In the genomic region with DNA sequence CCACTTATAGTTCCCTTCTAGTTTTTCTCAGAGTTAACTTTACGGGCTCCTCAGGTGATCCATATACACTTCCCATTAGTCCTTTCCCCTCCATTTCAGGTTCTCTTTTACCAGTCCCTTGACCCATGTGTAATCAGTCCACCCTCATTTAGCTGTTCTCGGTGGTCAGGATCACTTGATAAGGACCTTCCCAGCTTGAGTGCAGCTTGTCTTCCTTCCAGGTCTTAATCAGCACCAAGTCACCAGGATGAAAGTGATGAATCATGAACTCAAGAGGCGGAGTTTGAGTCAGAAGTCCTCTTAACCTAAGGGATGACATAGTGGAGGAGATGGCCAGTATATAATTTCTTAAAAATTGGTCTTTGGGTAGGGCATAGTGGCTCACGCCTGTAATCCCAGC, we compare ENCODE assay signal across 28 cellular contexts.
DNase-seq lines count a peak whose midpoint lies in the region; ATAC-seq and TF ChIP-seq lines count a peak whose summit lies in the region.
"Had no signal": no experiment of that assay in that cellular context is flagged by ENCODE, and none has a peak within 500 bp of the region (broad histone marks: within the 10 kb centered on the region; RNA-seq: fewer than 3 reads in every experiment).

No MANE protein-coding gene starts in this region.

- H3K4me3 ChIP-seq in mammary epithelial cell (replicated peaks in 1 of 3; ENCODE audit: insufficient read depth in 1 of 3, low read depth in 2 of 3, low read length in 3 of 3) (no peak overlapping the region), choroid plexus epithelial cell (ENCODE audit: low read depth, low read length) (no peak overlapping the region), GM23248 (no peak overlapping the region)
- H3K4me3 ChIP-seq: Peyer's patch had no signal

- H3K4me3 Mint-ChIP-seq in MCF 10A (ENCODE audit: unreplicated experiment) (no peak overlapping the region), CD14-positive monocyte (no peak overlapping the region)

- intact Hi-C loops in MCF 10A (cut with micrococcal nuclease): no loop called here
- intact Hi-C loops in mammary epithelial cell (cut with micrococcal nuclease): no loop called here
- intact Hi-C loops in CD14-positive monocyte (cut with micrococcal nuclease): no loop called here

- no peaks in the 10 kb centered on the region for H3K36me3 ChIP-seq in mammary epithelial cell (ENCODE audit: insufficient read depth, low read length)
- no peaks in the 10 kb centered on the region for H3K36me3 ChIP-seq in GM23248 (ENCODE audit: low read depth)
- H3K36me3 ChIP-seq: BE2C, Peyer's patch had no signal

- no peaks in the 10 kb centered on the region for H3K9me2 ChIP-seq in GM23248 (ENCODE audit: insufficient read depth)
- H3K9me2 ChIP-seq: SK-N-SH had no signal

- CTCF ChIA-PET in MCF 10A (lab: Yijun Ruan, JAX): interaction anchor here (0.5 kb wide), 1 partner anchor 12 kb away, joined by 3 read pairs; no protein-coding TSS in a partner anchor
- CTCF ChIA-PET in mammary epithelial cell (lab: Charles Lee; ENCODE audit: low non-redundant PET): no interaction called here

- H3K27ac ChIP-seq in mammary epithelial cell (ENCODE audit: insufficient read depth, low read depth, low read length): no peak overlapping the region
- H3K27ac ChIP-seq in GM23248: no peak overlapping the region
- H3K27ac ChIP-seq: 22Rv1, HL-60, Peyer's patch had no signal

- no peaks in the 10 kb centered on the region for H3K27me3 ChIP-seq in mammary epithelial cell (ENCODE audit: insufficient read depth, low read length)
- H3K27me3 ChIP-seq in GM23248 (replicated peaks; ENCODE audit: insufficient read depth): no peaks in the 10 kb centered on the region
- H3K27me3 ChIP-seq: BE2C, Peyer's patch had no signal

- H3K27ac Mint-ChIP-seq in MCF 10A (ENCODE audit: low read depth, unreplicated experiment): no peak overlapping the region
- H3K27ac Mint-ChIP-seq in CD14-positive monocyte: peak overlapping the region in 1 of 7 donors; percentile 38

- DNase-seq in MCF 10A (ENCODE audit: unreplicated experiment): peak; percentile 16
- no peak for DNase-seq in mammary epithelial cell
- DNase-seq in RPMI7951 (ENCODE audit: low read depth): peak; percentile 3
- peak; percentile 21 for DNase-seq in choroid plexus epithelial cell (ENCODE audit: low read depth)
- DNase-seq in germinal center (ENCODE audit: low spot score): no peak
- DNase-seq in CD14-positive monocyte (ENCODE audit: low spot score): no peak
- no peak for DNase-seq in GM23248
- DNase-seq: ACHN; BE2C; DMS153; DND-41; Kasumi-1; MM.1S; NCI-H1417; NCI-H1694; NCI-H2029 treated with DMSO at 0.1 percent for 48 hours; NCI-H446 treated with DMSO at 0.1 percent for 48 hours; NCI-H526; NCI-H82; NK-92 treated with Interleukin-12 subunit alpha and Interleukin-12 subunit beta, amount 100 ng/mL, for 24 hours; Peyer's patch; SK-N-SH; SW 1271 had no signal

- H2AFZ ChIP-seq in mammary epithelial cell (ENCODE audit: low read depth, low read length): no peak overlapping the region
- H2AFZ ChIP-seq in GM23248: no peak overlapping the region

- H3K79me2 ChIP-seq in mammary epithelial cell (ENCODE audit: insufficient read depth, low read length): no peaks in the 10 kb centered on the region
- H3K79me2 ChIP-seq in GM23248 (ENCODE audit: insufficient read depth): no peaks in the 10 kb centered on the region

- H3K4me1 Mint-ChIP-seq in MCF 10A (ENCODE audit: insufficient read depth, unreplicated experiment): no peaks in the 10 kb centered on the region
- H3K4me1 Mint-ChIP-seq in CD14-positive monocyte: no peaks in the 10 kb centered on the region

- no peak for TF ChIP-seq CTCF in MCF 10A (IDR thresholded peaks at IDR 0.05; ENCODE audit: unreplicated experiment)
- no peak for TF ChIP-seq CTCF in mammary epithelial cell (conservative IDR thresholded peaks at IDR 0.05 in 1 of 2, IDR thresholded peaks at IDR 0.05 in 1 of 2; ENCODE audit: extremely low read depth in 1 of 2, insufficient read depth in 1 of 2, low read depth in 1 of 2, low read length in 2 of 2)
- TF ChIP-seq CTCF in choroid plexus epithelial cell (conservative IDR thresholded peaks at IDR 0.05; ENCODE audit: low read depth, low read length): no peak
- TF ChIP-seq CTCF in CD14-positive monocyte (IDR thresholded peaks at IDR 0.05): no peak

- no TSS peak for BruUV-seq in MCF 10A (replicated peaks; lab: Mats Ljungman, UMichigan)
- BruUV-seq in mammary epithelial cell (replicated peaks; lab: Mats Ljungman, UMichigan): no TSS peak

- H3K9me3 Mint-ChIP-seq in MCF 10A (ENCODE audit: unreplicated experiment): peaks cover 7% of the 10 kb centered on the region
- H3K9me3 Mint-ChIP-seq in CD14-positive monocyte: peaks cover 4 to 27% (median 10%) of the 10 kb centered on the region in 7 donors

- H3K36me3 Mint-ChIP-seq in MCF 10A (ENCODE audit: insufficient read depth, unreplicated experiment): peaks cover 6% of the 10 kb centered on the region
- H3K36me3 Mint-ChIP-seq in CD14-positive monocyte: no peaks in the 10 kb centered on the region

- H4K20me1 ChIP-seq in mammary epithelial cell (ENCODE audit: insufficient read depth, low read length): no peaks in the 10 kb centered on the region
- no peaks in the 10 kb centered on the region for H4K20me1 ChIP-seq in GM23248 (ENCODE audit: insufficient read depth)

- H3K9me3 ChIP-seq in mammary epithelial cell (replicated peaks; ENCODE audit: insufficient read depth, low read length): peaks cover 11% of the 10 kb centered on the region
- no peaks in the 10 kb centered on the region for H3K9me3 ChIP-seq in GM23248 (ENCODE audit: low read depth)
- H3K9me3 ChIP-seq: BE2C, Peyer's patch, SK-N-SH had no signal

- no peaks in the 10 kb centered on the region for H3F3A ChIP-seq in GM23248 (ENCODE audit: insufficient read depth)

- H3K27me3 Mint-ChIP-seq in MCF 10A (ENCODE audit: insufficient read depth, unreplicated experiment) (no peaks in the 10 kb centered on the region), CD14-positive monocyte (ENCODE audit: low read depth in 3 of 3) (no peaks in the 10 kb centered on the region)

- dilution Hi-C loops in mammary epithelial cell (cut with HindIII; ENCODE audit: low sequenced_read_pairs): no loop called here

- H3K9ac ChIP-seq in mammary epithelial cell (ENCODE audit: insufficient read depth, low read length): no peak overlapping the region
- H3K9ac ChIP-seq in GM23248: no peak overlapping the region
- H3K9ac ChIP-seq: SK-N-SH had no signal

- H3K4me1 ChIP-seq in mammary epithelial cell (ENCODE audit: insufficient read depth, low read length) (no peaks in the 10 kb centered on the region), GM23248 (ENCODE audit: insufficient read depth) (no peaks in the 10 kb centered on the region)
- H3K4me1 ChIP-seq: BE2C, Peyer's patch had no signal

- no peak for ATAC-seq in HG03045 (IDR thresholded peaks at IDR 0.05; ENCODE audit: unreplicated experiment)
- ATAC-seq: HCT116, HepG2 had no signal

- H3K4me2 ChIP-seq in mammary epithelial cell (ENCODE audit: insufficient read depth, low read depth, low read length) (no peak overlapping the region), GM23248 (ENCODE audit: unreplicated experiment) (no peak overlapping the region)
- H3K4me2 ChIP-seq: SK-N-SH had no signal

- in situ Hi-C loops in mammary epithelial cell (cut with MboI; ENCODE audit: low sequenced_read_pairs in 2 of 2): no loop called here
- in situ Hi-C loops in GM23248 (cut with MboI): no loop called here

- POLR2A ChIA-PET in MCF 10A (lab: Yijun Ruan, JAX): no interaction called here

- WGBS in mammary epithelial cell (ENCODE audit: low coverage, missing lambda C conversion rate): 53% methylated on average over 4 of the region's 4 CpGs
- 45 to 49% methylated on average over 4 of the region's 4 CpGs for WGBS in GM23248 (ENCODE audit: low coverage in 1 of 2, low lambda C conversion rate in 2 of 2, missing lambda C conversion rate in 2 of 2), 2 experiments

Comparison
In these comparisons a context has a peak if more than half of its experiments do, and no peak if none do; other contexts are left out.
1. DNase-seq: peak in MCF 10A (single experiment), RPMI7951 (single experiment) and choroid plexus epithelial cell (single experiment); none in mammary epithelial cell (single experiment), germinal center (single experiment), CD14-positive monocyte (single experiment) and GM23248 (single experiment).